19 cellular contexts compared by ENCODE assay signal in genomic region chr2:117850461-117850860, GRCh38.
"Had no signal": no experiment of that assay in that cellular context is flagged by ENCODE, and none has a peak within 500 bp of the region (broad histone marks: within the 10 kb centered on the region; RNA-seq: fewer than 3 reads in every experiment).

No MANE protein-coding gene starts in this region.

- H3K27ac ChIP-seq: esophagus squamous epithelium, gastroesophageal sphincter, skin epidermis, stomach, thoracic aorta, transverse colon had no signal

- DNase-seq: effector memory CD8-positive, alpha-beta T cell; esophagus squamous epithelium; foreskin fibroblast; glutamatergic neuron; kidney glomerular epithelial cell; mammary epithelial cell; natural killer cell; occipital lobe; stimulated activated CD4-positive, alpha-beta T cell treated with anti-CD3 and anti-CD28 coated beads, Interleukin-2, amount 100 ng/mL, for 24 hours; stimulated activated CD4-positive, alpha-beta T cell treated with anti-CD3 and anti-CD28 coated beads, Interleukin-4, amount 100 ng/mL, for 4 hours; stimulated activated naive B cell treated with anti-CD40 and anti-IgM and Interleukin-4, amounts not matched to agents 10 μg/mL and 1 μg/mL and 100 μg/mL, for 72 hours; stomach; substantia nigra; transverse colon had no signal

- H3K4me3 Mint-ChIP-seq: effector memory CD8-positive, alpha-beta T cell; mesothelial cell of epicardium; natural killer cell; neural crest cell; stimulated activated naive B cell treated with anti-CD40 and anti-IgM and Interleukin-4, amounts not matched to agents 10 μg/mL and 1 μg/mL and 100 μg/mL, for 72 hours had no signal

- H3K4me3 ChIP-seq: esophagus squamous epithelium, gastroesophageal sphincter, skin epidermis, stomach, thoracic aorta, transverse colon had no signal

- H3K4me1 Mint-ChIP-seq: natural killer cell, neural crest cell had no signal

- H3K36me3 Mint-ChIP-seq: mesothelial cell of epicardium, natural killer cell had no signal

- H3K9me3 ChIP-seq: esophagus squamous epithelium, gastroesophageal sphincter, stomach, thoracic aorta, transverse colon had no signal

- H3K27ac Mint-ChIP-seq: effector memory CD8-positive, alpha-beta T cell; mesothelial cell of epicardium; natural killer cell; stimulated activated naive B cell treated with anti-CD40 and anti-IgM and Interleukin-4, amounts not matched to agents 10 μg/mL and 1 μg/mL and 100 μg/mL, for 72 hours had no signal

- H3K9me3 Mint-ChIP-seq: effector memory CD8-positive, alpha-beta T cell; natural killer cell had no signal

- H3K4me1 ChIP-seq: esophagus squamous epithelium, gastroesophageal sphincter, transverse colon had no signal

- H3K36me3 ChIP-seq: esophagus squamous epithelium, gastroesophageal sphincter, stomach, thoracic aorta, transverse colon had no signal
